Comparison of ENCODE assay signal across 1 cellular context in the genomic region with DNA sequence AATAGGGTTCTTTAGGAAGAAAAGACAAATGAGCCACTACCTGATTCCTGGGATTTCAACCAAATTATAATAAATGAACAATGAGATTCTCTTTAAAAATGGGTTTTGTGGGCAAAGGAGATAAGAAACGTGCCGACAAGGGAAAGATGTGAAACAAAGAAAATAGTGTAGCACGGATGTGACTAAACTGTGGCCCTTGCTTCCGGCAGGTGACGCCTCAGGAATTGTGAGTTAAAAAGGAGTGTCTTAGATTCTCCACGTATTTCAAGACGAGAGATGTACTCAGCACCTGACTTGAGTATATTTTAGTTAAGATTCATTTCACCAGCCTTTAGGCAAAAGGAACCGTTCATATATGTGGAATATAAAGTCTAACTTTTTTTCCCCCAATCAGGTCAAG.
TF ChIP-seq lines count a peak whose summit lies in the region.

No MANE protein-coding gene starts in this region.

TF ChIP-seq in endothelial cell of umbilical vein, 7 proteins besides CTCF, POLR2A, EP300 and RAD21 (continued from another document):
- TF ChIP-seq JUN (IDR thresholded peaks at IDR 0.05; ENCODE audit: borderline replicate concordance, insufficient read depth, insufficient read length, low read depth) (no peak), MYC (IDR thresholded peaks at IDR 0.05; ENCODE audit: low read depth, low read length) (no peak)
TF ChIP-seq in endothelial cell of umbilical vein: peak in this region for 0.
